Comparison of ENCODE assay signal across 1 cellular context in the genomic region with DNA sequence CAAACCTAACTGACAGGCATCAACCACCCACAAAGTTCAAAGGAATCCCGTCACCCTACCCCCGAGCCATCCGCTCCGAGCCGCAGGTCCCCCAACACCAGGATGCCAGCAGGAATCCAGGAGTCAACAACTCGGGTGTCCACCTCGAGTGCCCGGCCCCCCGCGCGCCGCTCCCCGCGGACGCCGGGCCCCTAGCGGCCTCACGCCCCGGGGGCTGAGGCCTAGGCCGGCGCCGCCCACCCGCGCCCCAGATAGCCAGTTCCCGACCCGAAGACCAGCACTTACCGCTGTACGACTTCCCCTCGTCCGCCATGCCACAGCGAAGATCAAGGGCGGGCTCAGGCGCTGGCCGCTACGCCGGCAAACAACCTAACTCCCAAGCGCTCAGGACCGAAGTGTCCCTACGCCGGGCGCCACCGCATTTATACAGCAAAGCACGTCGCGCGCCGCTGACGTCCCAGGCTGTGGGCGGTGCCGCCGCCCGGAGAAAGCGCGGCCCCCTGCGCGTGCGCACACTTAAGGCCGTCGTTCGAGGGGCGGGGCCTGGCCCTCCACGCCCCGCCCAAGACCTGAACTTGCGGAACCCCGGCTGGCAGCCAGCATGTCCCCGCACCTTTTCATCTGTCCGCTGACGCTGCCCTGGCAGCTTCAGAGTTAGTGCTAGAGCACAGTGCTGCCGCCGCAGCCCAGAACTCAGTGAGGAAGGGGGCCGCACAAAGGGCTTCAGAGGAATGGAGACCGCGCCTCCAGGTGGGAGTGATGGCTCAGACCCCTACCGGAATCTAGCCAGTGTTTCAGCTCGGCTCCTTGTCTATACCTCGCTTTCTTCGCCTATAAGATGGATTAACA.
TF ChIP-seq lines count a peak whose summit lies in the region.

TSS of gene NXF1 (minus strand) at position 397 of the 849 bp plus-strand sequence. CDS start at position 313, 84 bp downstream.

TF ChIP-seq in HepG2, 621 proteins besides CTCF, POLR2A, EP300 and RAD21 (continued from another document and continues in another):
- TF ChIP-seq PAXIP1 (CRISPR knock-in tag; conservative IDR thresholded peaks at IDR 0.05) (0 out of 2 replicates have a peak, but pooled peaks have one; percentile 50), KMT2B (CRISPR knock-in tag; IDR thresholded peaks at IDR 0.05) (peak; percentile 89), ZNF354B (CRISPR knock-in tag; IDR thresholded peaks at IDR 0.05) (no peak), NFE2L1 (CRISPR knock-in tag; IDR thresholded peaks at IDR 0.05; ENCODE audit: borderline replicate concordance) (no peak), SRY (CRISPR knock-in tag; IDR thresholded peaks at IDR 0.05) (peak; percentile 94), HNRNPLL (IDR thresholded peaks at IDR 0.05; ENCODE audit: low read depth, low read length, poor library complexity, severe bottlenecking) (peak; percentile 91), ELK4 (CRISPR knock-in tag; IDR thresholded peaks at IDR 0.05; ENCODE audit: borderline replicate concordance) (no peak), FOXJ3 (CRISPR knock-in tag; IDR thresholded peaks at IDR 0.05; ENCODE audit: borderline replicate concordance) (no peak), HIC2 (CRISPR knock-in tag; IDR thresholded peaks at IDR 0.05; ENCODE audit: low read depth) (peak; percentile 59; the same call in 1 of the 2 replicates), TP53 (CRISPR knock-in tag; conservative IDR thresholded peaks at IDR 0.05) (0 out of 2 replicates have a peak, but pooled peaks have one; percentile 57), TFDP1 (CRISPR knock-in tag; IDR thresholded peaks at IDR 0.05; ENCODE audit: borderline replicate concordance) (peak; percentile 64; the same call in 1 of the 2 replicates), CENPX (CRISPR knock-in tag; IDR thresholded peaks at IDR 0.05) (no peak), ZNF234 (CRISPR knock-in tag; conservative IDR thresholded peaks at IDR 0.05) (no peak), KMT2A (CRISPR knock-in tag; IDR thresholded peaks at IDR 0.05) (peak; percentile 96), RBM39 (IDR thresholded peaks at IDR 0.05; ENCODE audit: low read depth, low read length, poor library complexity, severe bottlenecking) (peak; percentile 98), ZNF430 (CRISPR knock-in tag; IDR thresholded peaks at IDR 0.05) (peak; percentile 90), SNAPC4 (CRISPR knock-in tag; IDR thresholded peaks at IDR 0.05) (no peak), ZNF256 (CRISPR knock-in tag; conservative IDR thresholded peaks at IDR 0.05) (peak; percentile 51; the same call in 1 of the 2 replicates), NR2F6 (IDR thresholded peaks at IDR 0.05) (no peak), NR2F6 (CRISPR knock-in tag; IDR thresholded peaks at IDR 0.05) (peak; percentile 32; the same call in 1 of the 2 replicates), MAFF (IDR thresholded peaks at IDR 0.05; ENCODE audit: low read depth, low read length) (no peak), XBP1 (CRISPR knock-in tag; IDR thresholded peaks at IDR 0.05) (peak; percentile 49; the same call in 1 of the 2 replicates), MAX (IDR thresholded peaks at IDR 0.05) (peak; percentile 73), TBL1XR1 (IDR thresholded peaks at IDR 0.05; ENCODE audit: borderline replicate concordance, low read length, partially characterized antibody) (no peak), PBX2 (CRISPR knock-in tag; IDR thresholded peaks at IDR 0.05) (no peak)
- TF ChIP-seq, protein P1, sequence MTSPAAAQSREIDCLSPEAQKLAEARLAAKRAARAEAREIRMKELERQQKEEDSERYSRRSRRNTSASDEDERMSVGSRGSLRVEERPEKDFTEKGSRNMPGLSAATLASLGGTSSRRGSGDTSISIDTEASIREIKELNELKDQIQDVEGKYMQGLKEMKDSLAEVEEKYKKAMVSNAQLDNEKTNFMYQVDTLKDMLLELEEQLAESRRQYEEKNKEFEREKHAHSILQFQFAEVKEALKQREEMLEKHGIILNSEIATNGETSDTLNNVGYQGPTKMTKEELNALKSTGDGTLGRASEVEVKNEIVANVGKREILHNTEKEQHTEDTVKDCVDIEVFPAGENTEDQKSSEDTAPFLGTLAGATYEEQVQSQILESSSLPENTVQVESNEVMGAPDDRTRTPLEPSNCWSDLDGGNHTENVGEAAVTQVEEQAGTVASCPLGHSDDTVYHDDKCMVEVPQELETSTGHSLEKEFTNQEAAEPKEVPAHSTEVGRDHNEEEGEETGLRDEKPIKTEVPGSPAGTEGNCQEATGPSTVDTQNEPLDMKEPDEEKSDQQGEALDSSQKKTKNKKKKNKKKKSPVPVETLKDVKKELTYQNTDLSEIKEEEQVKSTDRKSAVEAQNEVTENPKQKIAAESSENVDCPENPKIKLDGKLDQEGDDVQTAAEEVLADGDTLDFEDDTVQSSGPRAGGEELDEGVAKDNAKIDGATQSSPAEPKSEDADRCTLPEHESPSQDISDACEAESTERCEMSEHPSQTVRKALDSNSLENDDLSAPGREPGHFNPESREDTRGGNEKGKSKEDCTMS (CRISPR knock-in tag; conservative IDR thresholded peaks at IDR 0.05): peak; percentile 24; the same call in 1 of the 2 replicates
- TF ChIP-seq, protein P2, sequence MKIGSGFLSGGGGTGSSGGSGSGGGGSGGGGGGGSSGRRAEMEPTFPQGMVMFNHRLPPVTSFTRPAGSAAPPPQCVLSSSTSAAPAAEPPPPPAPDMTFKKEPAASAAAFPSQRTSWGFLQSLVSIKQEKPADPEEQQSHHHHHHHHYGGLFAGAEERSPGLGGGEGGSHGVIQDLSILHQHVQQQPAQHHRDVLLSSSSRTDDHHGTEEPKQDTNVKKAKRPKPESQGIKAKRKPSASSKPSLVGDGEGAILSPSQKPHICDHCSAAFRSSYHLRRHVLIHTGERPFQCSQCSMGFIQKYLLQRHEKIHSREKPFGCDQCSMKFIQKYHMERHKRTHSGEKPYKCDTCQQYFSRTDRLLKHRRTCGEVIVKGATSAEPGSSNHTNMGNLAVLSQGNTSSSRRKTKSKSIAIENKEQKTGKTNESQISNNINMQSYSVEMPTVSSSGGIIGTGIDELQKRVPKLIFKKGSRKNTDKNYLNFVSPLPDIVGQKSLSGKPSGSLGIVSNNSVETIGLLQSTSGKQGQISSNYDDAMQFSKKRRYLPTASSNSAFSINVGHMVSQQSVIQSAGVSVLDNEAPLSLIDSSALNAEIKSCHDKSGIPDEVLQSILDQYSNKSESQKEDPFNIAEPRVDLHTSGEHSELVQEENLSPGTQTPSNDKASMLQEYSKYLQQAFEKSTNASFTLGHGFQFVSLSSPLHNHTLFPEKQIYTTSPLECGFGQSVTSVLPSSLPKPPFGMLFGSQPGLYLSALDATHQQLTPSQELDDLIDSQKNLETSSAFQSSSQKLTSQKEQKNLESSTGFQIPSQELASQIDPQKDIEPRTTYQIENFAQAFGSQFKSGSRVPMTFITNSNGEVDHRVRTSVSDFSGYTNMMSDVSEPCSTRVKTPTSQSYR (CRISPR knock-in tag; IDR thresholded peaks at IDR 0.05; ENCODE audit: borderline replicate concordance): 0 out of 2 replicates have a peak, but pooled peaks have one; percentile 28
- TF ChIP-seq, protein P3, sequence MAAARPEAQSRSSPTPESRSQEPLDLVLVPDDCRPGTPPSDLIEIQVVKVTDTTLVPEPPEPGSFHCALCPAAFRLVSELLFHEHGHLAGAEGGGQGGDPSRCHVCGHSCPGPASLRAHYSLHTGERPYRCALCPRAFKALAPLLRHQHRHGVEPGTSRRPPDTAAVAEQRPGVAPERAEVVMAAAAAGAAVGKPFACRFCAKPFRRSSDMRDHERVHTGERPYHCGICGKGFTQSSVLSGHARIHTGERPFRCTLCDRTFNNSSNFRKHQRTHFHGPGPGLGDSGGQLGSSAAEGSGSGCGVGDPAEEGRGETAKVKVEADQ (CRISPR knock-in tag; IDR thresholded peaks at IDR 0.05; ENCODE audit: borderline replicate concordance): peak; percentile 85; the same call in 1 of the 2 replicates
